In genomic region chr20:34560614-34561013, GRCh38 we compare ENCODE assay signal across 18 cellular contexts. TPM values are rescaled to one million over a fixed set of nuclear protein-coding genes. Genes with fewer than 3 reads are reported as not detected.
DNase-seq lines count a peak whose midpoint lies in the region; ATAC-seq and TF ChIP-seq lines count a peak whose summit lies in the region.
"Had no signal": no experiment of that assay in that cellular context is flagged by ENCODE, and none has a peak within 500 bp of the region (broad histone marks: within the 10 kb centered on the region; RNA-seq: fewer than 3 reads in every experiment).

No MANE protein-coding gene starts in this region.

- no peak for ATAC-seq in activated naive CD8-positive, alpha-beta T cell treated with anti-CD3 and anti-CD28 coated beads, Interleukin-2, amount 50 U/mL, for 24 hours
- ATAC-seq in central memory CD8-positive, alpha-beta T cell (replicated peaks; ENCODE audit: extremely low read depth, poor library complexity, severe bottlenecking) = no peak
- ATAC-seq in naive B cell (ENCODE audit: low read depth in 2 of 2) (no peak), GM21528 (IDR thresholded peaks at IDR 0.05; ENCODE audit: low FRiP score, unreplicated experiment) (no peak)

- no peak for DNase-seq in activated naive CD8-positive, alpha-beta T cell treated with anti-CD3 and anti-CD28 coated beads for 36 hours
- DNase-seq in activated naive CD8-positive, alpha-beta T cell treated with anti-CD3 and anti-CD28 coated beads, Interleukin-2, amount 50 U/mL, for 24 hours = no peak
- DNase-seq in central memory CD8-positive, alpha-beta T cell (ENCODE audit: low spot score in 2 of 2) = no peak
- no peak for DNase-seq in naive B cell
- no peak for DNase-seq in type B pancreatic cell (ENCODE audit: extremely low spot score, unreplicated experiment)
- no peak for DNase-seq in mucosa of gallbladder (ENCODE audit: low spot score)
- no peak for DNase-seq in MV-4-11 (lab: John Stamatoyannopoulos, UW)
- DNase-seq: activated CD4-positive, alpha-beta memory T cell treated with anti-CD3 and anti-CD28 coated beads, Interleukin-2, amount 10 ng/mL, durations not matched to agents 7 days and 5 days; activated CD4-positive, CD25-positive, alpha-beta regulatory T cell; activated naive CD4-positive, alpha-beta T cell treated with anti-CD3 and anti-CD28 coated beads for 36 hours; activated T-cell treated with anti-CD3 and anti-CD28 coated beads, Interleukin-2, amount 50 U/mL, for 1 hour; BE2C; effector CD8-positive, alpha-beta T cell; EL; KG1; mesendoderm; thyroid gland had no signal

- H3K9me3 Mint-ChIP-seq in activated naive CD8-positive, alpha-beta T cell treated with anti-CD3 and anti-CD28 coated beads for 36 hours = no peaks in the 10 kb centered on the region
- no peaks in the 10 kb centered on the region for H3K9me3 Mint-ChIP-seq in activated naive CD8-positive, alpha-beta T cell treated with anti-CD3 and anti-CD28 coated beads, Interleukin-2, amount 50 U/mL, for 24 hours
- H3K9me3 Mint-ChIP-seq in central memory CD8-positive, alpha-beta T cell = no peaks in the 10 kb centered on the region
- H3K9me3 Mint-ChIP-seq in naive B cell (no peaks in the 10 kb centered on the region), type B pancreatic cell (no peaks in the 10 kb centered on the region)
- H3K9me3 Mint-ChIP-seq: activated CD4-positive, alpha-beta memory T cell treated with anti-CD3 and anti-CD28 coated beads, Interleukin-2, amount 10 ng/mL, durations not matched to agents 7 days and 5 days; activated naive CD4-positive, alpha-beta T cell treated with anti-CD3 and anti-CD28 coated beads for 36 hours had no signal

- TF ChIP-seq CTCF in type B pancreatic cell (conservative IDR thresholded peaks at IDR 0.05) = no peak

- no peaks in the 10 kb centered on the region for H3K27me3 Mint-ChIP-seq in activated naive CD8-positive, alpha-beta T cell treated with anti-CD3 and anti-CD28 coated beads for 36 hours
- no peaks in the 10 kb centered on the region for H3K27me3 Mint-ChIP-seq in activated naive CD8-positive, alpha-beta T cell treated with anti-CD3 and anti-CD28 coated beads, Interleukin-2, amount 50 U/mL, for 24 hours
- no peaks in the 10 kb centered on the region for H3K27me3 Mint-ChIP-seq in central memory CD8-positive, alpha-beta T cell
- H3K27me3 Mint-ChIP-seq in naive B cell = no peaks in the 10 kb centered on the region
- no peaks in the 10 kb centered on the region for H3K27me3 Mint-ChIP-seq in type B pancreatic cell
- H3K27me3 Mint-ChIP-seq: activated CD4-positive, alpha-beta memory T cell treated with anti-CD3 and anti-CD28 coated beads, Interleukin-2, amount 10 ng/mL, durations not matched to agents 7 days and 5 days had no signal

- peaks cover 3% of the 10 kb centered on the region for H3K36me3 Mint-ChIP-seq in activated naive CD8-positive, alpha-beta T cell treated with anti-CD3 and anti-CD28 coated beads for 36 hours
- no peaks in the 10 kb centered on the region for H3K36me3 Mint-ChIP-seq in activated naive CD8-positive, alpha-beta T cell treated with anti-CD3 and anti-CD28 coated beads, Interleukin-2, amount 50 U/mL, for 24 hours (ENCODE audit: low read depth)
- H3K36me3 Mint-ChIP-seq in central memory CD8-positive, alpha-beta T cell (ENCODE audit: insufficient read depth) = peaks cover 27% of the 10 kb centered on the region
- no peaks in the 10 kb centered on the region for H3K36me3 Mint-ChIP-seq in naive B cell
- H3K36me3 Mint-ChIP-seq in type B pancreatic cell = peaks cover 11% of the 10 kb centered on the region

- peaks cover 4% of the 10 kb centered on the region for H3K4me1 Mint-ChIP-seq in activated naive CD8-positive, alpha-beta T cell treated with anti-CD3 and anti-CD28 coated beads for 36 hours
- H3K4me1 Mint-ChIP-seq in activated naive CD8-positive, alpha-beta T cell treated with anti-CD3 and anti-CD28 coated beads, Interleukin-2, amount 50 U/mL, for 24 hours = peaks cover 12% of the 10 kb centered on the region
- H3K4me1 Mint-ChIP-seq in central memory CD8-positive, alpha-beta T cell = peaks cover 13% of the 10 kb centered on the region
- H3K4me1 Mint-ChIP-seq in naive B cell (peaks cover 14 to 27% (median 20%) of the 10 kb centered on the region in 3 donors), type B pancreatic cell (ENCODE audit: unreplicated experiment) (peaks cover 14% of the 10 kb centered on the region)

- H3K27ac Mint-ChIP-seq in activated naive CD8-positive, alpha-beta T cell treated with anti-CD3 and anti-CD28 coated beads for 36 hours = peak overlapping the region; percentile 5
- H3K27ac Mint-ChIP-seq in activated naive CD8-positive, alpha-beta T cell treated with anti-CD3 and anti-CD28 coated beads, Interleukin-2, amount 50 U/mL, for 24 hours = no peak overlapping the region
- peak overlapping the region; percentile 69 for H3K27ac Mint-ChIP-seq in central memory CD8-positive, alpha-beta T cell (ENCODE audit: low read depth)
- H3K27ac Mint-ChIP-seq in naive B cell (peak overlapping the region in 5 of 6 donors; percentile 82 to 96 (median 90)), type B pancreatic cell (peak overlapping the region; percentile 94)

- H3K4me3 Mint-ChIP-seq in activated naive CD8-positive, alpha-beta T cell treated with anti-CD3 and anti-CD28 coated beads for 36 hours = no peak overlapping the region
- no peak overlapping the region for H3K4me3 Mint-ChIP-seq in activated naive CD8-positive, alpha-beta T cell treated with anti-CD3 and anti-CD28 coated beads, Interleukin-2, amount 50 U/mL, for 24 hours
- H3K4me3 Mint-ChIP-seq in central memory CD8-positive, alpha-beta T cell = peak overlapping the region; percentile 57
- peak overlapping the region in 4 of 8 donors; percentile 49 to 87 (median 68) for H3K4me3 Mint-ChIP-seq in naive B cell
- H3K4me3 Mint-ChIP-seq in type B pancreatic cell = no peak overlapping the region

RNA-seq across cellular contexts. Expression of gene MAP1LC3A, which starts 2.1 kb away (rescaled TPM):
- total RNA-seq in activated naive CD8-positive, alpha-beta T cell treated with anti-CD3 and anti-CD28 coated beads for 36 hours = under 1 TPM; 0.62 to 0.95 TPM
- 1 to 10 TPM in 4 of 6 donors, under 1 TPM in 2; 0.49 to 3.5 (median 1.8) TPM for polyA plus RNA-seq in naive B cell (ENCODE audit: low read depth in 6 of 6)
- total RNA-seq in type B pancreatic cell (ENCODE audit: low replicate concordance) (83.9 and 85.2 TPM in 2 replicates), mucosa of gallbladder (94.4 TPM)

RNA-seq across cellular contexts. Expression of gene DYNLRB1, which starts 44.4 kb away (rescaled TPM):
- total RNA-seq in activated naive CD8-positive, alpha-beta T cell treated with anti-CD3 and anti-CD28 coated beads for 36 hours = 10 to 100 TPM; 72.0 to 76.9 TPM
- 100 to 1,000 TPM; 216 to 265 (median 253) TPM for polyA plus RNA-seq in naive B cell (ENCODE audit: low read depth in 6 of 6)
- total RNA-seq in type B pancreatic cell (ENCODE audit: low replicate concordance) (164 and 201 TPM in 2 replicates), mucosa of gallbladder (143 TPM)

Comparison
In these comparisons a context has a peak if more than half of its experiments do, and no peak if none do; other contexts are left out.
1. RNA of gene MAP1LC3A, which starts 2.1 kb away (total RNA-seq): 94.4 TPM in mucosa of gallbladder (single experiment) and 83.9 to 85.2 TPM in type B pancreatic cell; 0.62 to 0.95 TPM in activated naive CD8-positive, alpha-beta T cell treated with anti-CD3 and anti-CD28 coated beads for 36 hours; every median in the first group is over 10 times any median in the second.